9 cellular contexts compared by ENCODE assay signal in genomic region chr14:93941293-93941910, GRCh38. TPM values are rescaled to one million over a fixed set of nuclear protein-coding genes. Genes with fewer than 3 reads are reported as not detected.
DNase-seq lines count a peak whose midpoint lies in the region; ATAC-seq and TF ChIP-seq lines count a peak whose summit lies in the region.
"Had no signal": no experiment of that assay in that cellular context is flagged by ENCODE, and none has a peak within 500 bp of the region (broad histone marks: within the 10 kb centered on the region; RNA-seq: fewer than 3 reads in every experiment).

No MANE protein-coding gene starts in this region.

- no peak overlapping the region for H3K4me3 ChIP-seq in H7 (ENCODE audit: insufficient read depth, low read depth, low read length)
- no peak overlapping the region for H3K4me3 ChIP-seq in brain microvascular endothelial cell (ENCODE audit: low read depth, low read length)
- H3K4me3 ChIP-seq: coronary artery had no signal

- in situ Hi-C loops in brain microvascular endothelial cell (cut with HindIII; ENCODE audit: low pct_ligation_motif_present, low sequenced_read_pairs): no loop called here

- H3K27me3 ChIP-seq in H7 (ENCODE audit: control insufficient read depth, insufficient read depth, low read length) (peaks cover 16% of the 10 kb centered on the region), brain microvascular endothelial cell (replicated peaks) (peaks cover 21% of the 10 kb centered on the region)

- DNase-seq in H7: peak; percentile 49
- DNase-seq in NCI-H2171 (lab: John Stamatoyannopoulos, UW): peak; percentile 84
- DNase-seq in brain microvascular endothelial cell: peak; percentile 80
- peak; percentile 93 for DNase-seq in renal cortical epithelial cell (ENCODE audit: low read depth)
- no peak for DNase-seq in NK-92 (lab: John Stamatoyannopoulos, UW; ENCODE audit: unreplicated experiment)
- DNase-seq in NK-92 treated with Interleukin-12 subunit alpha and Interleukin-12 subunit beta, amount 100 ng/mL, for 24 hours (lab: John Stamatoyannopoulos, UW): no peak

- no peak for TF ChIP-seq CTCF in brain microvascular endothelial cell (IDR thresholded peaks at IDR 0.05; ENCODE audit: low read depth, low read length, missing control alignments)

- H3K27ac ChIP-seq in brain microvascular endothelial cell: peak overlapping the region; percentile 3

- H3K36me3 ChIP-seq in H7 (replicated peaks; ENCODE audit: control insufficient read depth, insufficient read depth, low read length) (no peaks in the 10 kb centered on the region), brain microvascular endothelial cell (replicated peaks) (no peaks in the 10 kb centered on the region)

- ATAC-seq in HG02885 (IDR thresholded peaks at IDR 0.05; ENCODE audit: poor library complexity, unreplicated experiment): no peak

RNA-seq across cellular contexts. Expression of gene FAM181A, which starts 14.3 kb away (rescaled TPM):
- not detected in 2 replicates for total RNA-seq in H7 (2014; rRNA removed; shearing (Covaris generic))
- total RNA-seq in renal cortical epithelial cell: not detected in 2 replicates
- total RNA-seq: T-helper 2 cell treated with Interferon-gamma antibody and Interleukin-4, amounts not matched to agents 100 ng/mL and 5 ng/mL, for 36 hours had no signal

RNA-seq across cellular contexts. Expression of gene ASB2, which starts 35.0 kb away (rescaled TPM):
- total RNA-seq in H7 (2014; rRNA removed; shearing (Covaris generic)): 0.21 TPM in 1 of 2 replicates, not detected in the other
- 0.05 and 0.35 TPM in 2 replicates for total RNA-seq in renal cortical epithelial cell

RNA-seq across cellular contexts. Expression of gene CCDC197, which starts 55.7 kb away (rescaled TPM):
- not detected in 2 replicates for total RNA-seq in H7 (2014; rRNA removed; shearing (Covaris generic))
- not detected in 2 replicates for total RNA-seq in renal cortical epithelial cell
- total RNA-seq: T-helper 2 cell treated with Interferon-gamma antibody and Interleukin-4, amounts not matched to agents 100 ng/mL and 5 ng/mL, for 36 hours had no signal

Comparison
In these comparisons a context has a peak if more than half of its experiments do, and no peak if none do; other contexts are left out.
1. DNase-seq: peak in H7 (single experiment), NCI-H2171 (single experiment), brain microvascular endothelial cell (single experiment) and renal cortical epithelial cell (single experiment); none in NK-92 (single experiment) and NK-92 treated with Interleukin-12 subunit alpha and Interleukin-12 subunit beta, amount 100 ng/mL, for 24 hours (single experiment).